ENCODE assay signal across 1 cellular context in the genomic region with DNA sequence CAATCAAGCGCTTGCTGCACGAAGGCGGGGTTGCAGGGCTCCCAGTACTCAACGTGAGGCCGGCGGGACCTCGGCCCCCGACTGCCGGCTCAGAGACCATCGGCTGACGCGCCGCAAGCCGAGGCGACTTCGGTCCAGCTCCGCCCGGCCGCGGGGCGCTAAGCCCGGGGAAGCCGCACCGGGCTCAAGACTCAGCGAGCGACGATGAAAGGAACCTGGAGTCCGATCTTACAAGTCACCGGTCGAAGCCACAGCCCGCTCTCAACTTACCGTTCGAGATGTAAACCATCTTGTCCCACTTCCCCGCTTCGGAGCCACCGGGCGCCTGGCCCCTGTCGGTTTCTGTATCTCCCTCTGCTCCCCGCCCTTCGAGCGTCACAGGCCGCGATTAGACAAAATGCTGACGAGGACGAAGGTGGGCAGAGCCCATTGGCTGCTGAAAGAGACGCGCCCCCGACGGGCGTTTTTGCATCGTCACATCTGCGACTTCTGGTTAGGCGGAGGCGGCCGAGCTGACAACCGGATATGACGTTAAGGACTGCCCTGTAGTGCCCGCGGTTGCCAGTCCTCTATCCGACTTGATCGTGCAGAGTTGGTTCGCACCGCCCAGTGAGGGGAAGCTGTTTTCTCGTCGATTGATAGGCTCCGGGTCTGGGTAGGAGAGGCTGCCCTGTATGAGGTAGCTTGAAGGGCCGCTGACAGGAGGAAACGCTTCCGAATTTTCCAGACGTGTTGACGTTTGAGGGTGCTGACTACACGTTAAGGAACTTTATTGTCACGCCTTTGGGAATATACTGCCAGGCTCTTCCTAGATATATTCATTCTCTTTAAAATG.
TF ChIP-seq lines count a peak whose summit lies in the region.

A gene (minus strand): TSS at position 360 of the 835 bp plus-strand sequence.

TF ChIP-seq in HepG2, 621 proteins besides CTCF, POLR2A, EP300 and RAD21 (continued from another document and continues in another):
- TF ChIP-seq ZNF788 (CRISPR knock-in tag; IDR thresholded peaks at IDR 0.05; ENCODE audit: borderline replicate concordance) (peak; percentile 68; the same call in 1 of the 2 replicates), HNF4A (CRISPR knock-in tag; IDR thresholded peaks at IDR 0.05) (0 out of 2 replicates have a peak, but pooled peaks have one; percentile 1), ZNF709 (CRISPR knock-in tag; IDR thresholded peaks at IDR 0.05) (peak; percentile 54; the same call in 1 of the 2 replicates), CHCHD3 (CRISPR knock-in tag; IDR thresholded peaks at IDR 0.05) (no peak), RBFOX2 (IDR thresholded peaks at IDR 0.05; ENCODE audit: low read depth, low read length) (peak; percentile 73), PAF1 (CRISPR knock-in tag; IDR thresholded peaks at IDR 0.05) (no peak), ZNF225 (CRISPR knock-in tag; IDR thresholded peaks at IDR 0.05) (0 out of 2 replicates have a peak, but pooled peaks have one; percentile 14), ISL2 (CRISPR knock-in tag; IDR thresholded peaks at IDR 0.05) (0 out of 2 replicates have a peak, but pooled peaks have one; percentile 8), HNRNPUL1 (IDR thresholded peaks at IDR 0.05; ENCODE audit: low read depth, low read length) (no peak), CAMTA2 (CRISPR knock-in tag; IDR thresholded peaks at IDR 0.05; ENCODE audit: borderline replicate concordance) (peak; percentile 34; the same call in 1 of the 2 replicates), ZNF256 (CRISPR knock-in tag; conservative IDR thresholded peaks at IDR 0.05) (no peak), NR2C2 (CRISPR knock-in tag; IDR thresholded peaks at IDR 0.05; ENCODE audit: borderline replicate concordance) (peak; percentile 81), ASH2L (IDR thresholded peaks at IDR 0.05; ENCODE audit: insufficient read length, low read depth, low read length) (peak; percentile 86), IRF2 (CRISPR knock-in tag; IDR thresholded peaks at IDR 0.05) (peak; percentile 83; the same call in 1 of the 2 replicates), ZNF230 (CRISPR knock-in tag; IDR thresholded peaks at IDR 0.05) (peak; percentile 92; the same call in 1 of the 2 replicates)
- TF ChIP-seq, protein P1, sequence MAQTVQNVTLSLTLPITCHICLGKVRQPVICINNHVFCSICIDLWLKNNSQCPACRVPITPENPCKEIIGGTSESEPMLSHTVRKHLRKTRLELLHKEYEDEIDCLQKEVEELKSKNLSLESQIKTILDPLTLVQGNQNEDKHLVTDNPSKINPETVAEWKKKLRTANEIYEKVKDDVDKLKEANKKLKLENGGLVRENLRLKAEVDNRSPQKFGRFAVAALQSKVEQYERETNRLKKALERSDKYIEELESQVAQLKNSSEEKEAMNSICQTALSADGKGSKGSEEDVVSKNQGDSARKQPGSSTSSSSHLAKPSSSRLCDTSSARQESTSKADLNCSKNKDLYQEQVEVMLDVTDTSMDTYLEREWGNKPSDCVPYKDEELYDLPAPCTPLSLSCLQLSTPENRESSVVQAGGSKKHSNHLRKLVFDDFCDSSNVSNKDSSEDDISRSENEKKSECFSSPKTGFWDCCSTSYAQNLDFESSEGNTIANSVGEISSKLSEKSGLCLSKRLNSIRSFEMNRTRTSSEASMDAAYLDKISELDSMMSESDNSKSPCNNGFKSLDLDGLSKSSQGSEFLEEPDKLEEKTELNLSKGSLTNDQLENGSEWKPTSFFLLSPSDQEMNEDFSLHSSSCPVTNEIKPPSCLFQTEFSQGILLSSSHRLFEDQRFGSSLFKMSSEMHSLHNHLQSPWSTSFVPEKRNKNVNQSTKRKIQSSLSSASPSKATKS (CRISPR knock-in tag; IDR thresholded peaks at IDR 0.05), result no peak
- TF ChIP-seq, protein P2, sequence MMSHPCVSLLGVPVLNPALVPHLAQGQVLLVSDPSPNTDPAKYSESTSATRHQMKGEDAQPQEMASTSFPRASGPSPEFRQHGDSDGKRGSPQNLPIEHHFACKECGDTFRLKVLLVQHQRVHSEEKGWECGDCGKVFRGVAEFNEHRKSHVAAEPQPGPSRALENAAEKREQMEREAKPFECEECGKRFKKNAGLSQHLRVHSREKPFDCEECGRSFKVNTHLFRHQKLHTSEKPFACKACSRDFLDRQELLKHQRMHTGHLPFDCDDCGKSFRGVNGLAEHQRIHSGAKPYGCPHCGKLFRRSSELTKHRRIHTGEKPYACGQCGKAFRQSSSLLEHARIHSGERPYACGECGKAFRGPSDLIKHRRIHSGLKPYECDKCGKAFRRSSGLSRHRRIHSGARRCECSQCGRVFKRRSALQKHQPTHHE (CRISPR knock-in tag; IDR thresholded peaks at IDR 0.05; ENCODE audit: borderline replicate concordance), result peak; percentile 90
- TF ChIP-seq, protein P3, sequence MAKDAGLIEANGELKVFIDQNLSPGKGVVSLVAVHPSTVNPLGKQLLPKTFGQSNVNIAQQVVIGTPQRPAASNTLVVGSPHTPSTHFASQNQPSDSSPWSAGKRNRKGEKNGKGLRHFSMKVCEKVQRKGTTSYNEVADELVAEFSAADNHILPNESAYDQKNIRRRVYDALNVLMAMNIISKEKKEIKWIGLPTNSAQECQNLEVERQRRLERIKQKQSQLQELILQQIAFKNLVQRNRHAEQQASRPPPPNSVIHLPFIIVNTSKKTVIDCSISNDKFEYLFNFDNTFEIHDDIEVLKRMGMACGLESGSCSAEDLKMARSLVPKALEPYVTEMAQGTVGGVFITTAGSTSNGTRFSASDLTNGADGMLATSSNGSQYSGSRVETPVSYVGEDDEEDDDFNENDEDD (CRISPR knock-in tag; IDR thresholded peaks at IDR 0.05; ENCODE audit: borderline replicate concordance), result peak; percentile 56; the same call in 1 of the 2 replicates
- TF ChIP-seq, protein P4, sequence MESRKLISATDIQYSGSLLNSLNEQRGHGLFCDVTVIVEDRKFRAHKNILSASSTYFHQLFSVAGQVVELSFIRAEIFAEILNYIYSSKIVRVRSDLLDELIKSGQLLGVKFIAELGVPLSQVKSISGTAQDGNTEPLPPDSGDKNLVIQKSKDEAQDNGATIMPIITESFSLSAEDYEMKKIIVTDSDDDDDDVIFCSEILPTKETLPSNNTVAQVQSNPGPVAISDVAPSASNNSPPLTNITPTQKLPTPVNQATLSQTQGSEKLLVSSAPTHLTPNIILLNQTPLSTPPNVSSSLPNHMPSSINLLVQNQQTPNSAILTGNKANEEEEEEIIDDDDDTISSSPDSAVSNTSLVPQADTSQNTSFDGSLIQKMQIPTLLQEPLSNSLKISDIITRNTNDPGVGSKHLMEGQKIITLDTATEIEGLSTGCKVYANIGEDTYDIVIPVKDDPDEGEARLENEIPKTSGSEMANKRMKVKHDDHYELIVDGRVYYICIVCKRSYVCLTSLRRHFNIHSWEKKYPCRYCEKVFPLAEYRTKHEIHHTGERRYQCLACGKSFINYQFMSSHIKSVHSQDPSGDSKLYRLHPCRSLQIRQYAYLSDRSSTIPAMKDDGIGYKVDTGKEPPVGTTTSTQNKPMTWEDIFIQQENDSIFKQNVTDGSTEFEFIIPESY (CRISPR knock-in tag; IDR thresholded peaks at IDR 0.05), result no peak
- TF ChIP-seq, protein P5, sequence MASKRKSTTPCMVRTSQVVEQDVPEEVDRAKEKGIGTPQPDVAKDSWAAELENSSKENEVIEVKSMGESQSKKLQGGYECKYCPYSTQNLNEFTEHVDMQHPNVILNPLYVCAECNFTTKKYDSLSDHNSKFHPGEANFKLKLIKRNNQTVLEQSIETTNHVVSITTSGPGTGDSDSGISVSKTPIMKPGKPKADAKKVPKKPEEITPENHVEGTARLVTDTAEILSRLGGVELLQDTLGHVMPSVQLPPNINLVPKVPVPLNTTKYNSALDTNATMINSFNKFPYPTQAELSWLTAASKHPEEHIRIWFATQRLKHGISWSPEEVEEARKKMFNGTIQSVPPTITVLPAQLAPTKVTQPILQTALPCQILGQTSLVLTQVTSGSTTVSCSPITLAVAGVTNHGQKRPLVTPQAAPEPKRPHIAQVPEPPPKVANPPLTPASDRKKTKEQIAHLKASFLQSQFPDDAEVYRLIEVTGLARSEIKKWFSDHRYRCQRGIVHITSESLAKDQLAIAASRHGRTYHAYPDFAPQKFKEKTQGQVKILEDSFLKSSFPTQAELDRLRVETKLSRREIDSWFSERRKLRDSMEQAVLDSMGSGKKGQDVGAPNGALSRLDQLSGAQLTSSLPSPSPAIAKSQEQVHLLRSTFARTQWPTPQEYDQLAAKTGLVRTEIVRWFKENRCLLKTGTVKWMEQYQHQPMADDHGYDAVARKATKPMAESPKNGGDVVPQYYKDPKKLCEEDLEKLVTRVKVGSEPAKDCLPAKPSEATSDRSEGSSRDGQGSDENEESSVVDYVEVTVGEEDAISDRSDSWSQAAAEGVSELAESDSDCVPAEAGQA (IDR thresholded peaks at IDR 0.05; ENCODE audit: low read depth), result peak; percentile 98
- TF ChIP-seq, protein P5 (CRISPR knock-in tag; IDR thresholded peaks at IDR 0.05; ENCODE audit: borderline replicate concordance), result no peak
- TF ChIP-seq, protein P6, sequence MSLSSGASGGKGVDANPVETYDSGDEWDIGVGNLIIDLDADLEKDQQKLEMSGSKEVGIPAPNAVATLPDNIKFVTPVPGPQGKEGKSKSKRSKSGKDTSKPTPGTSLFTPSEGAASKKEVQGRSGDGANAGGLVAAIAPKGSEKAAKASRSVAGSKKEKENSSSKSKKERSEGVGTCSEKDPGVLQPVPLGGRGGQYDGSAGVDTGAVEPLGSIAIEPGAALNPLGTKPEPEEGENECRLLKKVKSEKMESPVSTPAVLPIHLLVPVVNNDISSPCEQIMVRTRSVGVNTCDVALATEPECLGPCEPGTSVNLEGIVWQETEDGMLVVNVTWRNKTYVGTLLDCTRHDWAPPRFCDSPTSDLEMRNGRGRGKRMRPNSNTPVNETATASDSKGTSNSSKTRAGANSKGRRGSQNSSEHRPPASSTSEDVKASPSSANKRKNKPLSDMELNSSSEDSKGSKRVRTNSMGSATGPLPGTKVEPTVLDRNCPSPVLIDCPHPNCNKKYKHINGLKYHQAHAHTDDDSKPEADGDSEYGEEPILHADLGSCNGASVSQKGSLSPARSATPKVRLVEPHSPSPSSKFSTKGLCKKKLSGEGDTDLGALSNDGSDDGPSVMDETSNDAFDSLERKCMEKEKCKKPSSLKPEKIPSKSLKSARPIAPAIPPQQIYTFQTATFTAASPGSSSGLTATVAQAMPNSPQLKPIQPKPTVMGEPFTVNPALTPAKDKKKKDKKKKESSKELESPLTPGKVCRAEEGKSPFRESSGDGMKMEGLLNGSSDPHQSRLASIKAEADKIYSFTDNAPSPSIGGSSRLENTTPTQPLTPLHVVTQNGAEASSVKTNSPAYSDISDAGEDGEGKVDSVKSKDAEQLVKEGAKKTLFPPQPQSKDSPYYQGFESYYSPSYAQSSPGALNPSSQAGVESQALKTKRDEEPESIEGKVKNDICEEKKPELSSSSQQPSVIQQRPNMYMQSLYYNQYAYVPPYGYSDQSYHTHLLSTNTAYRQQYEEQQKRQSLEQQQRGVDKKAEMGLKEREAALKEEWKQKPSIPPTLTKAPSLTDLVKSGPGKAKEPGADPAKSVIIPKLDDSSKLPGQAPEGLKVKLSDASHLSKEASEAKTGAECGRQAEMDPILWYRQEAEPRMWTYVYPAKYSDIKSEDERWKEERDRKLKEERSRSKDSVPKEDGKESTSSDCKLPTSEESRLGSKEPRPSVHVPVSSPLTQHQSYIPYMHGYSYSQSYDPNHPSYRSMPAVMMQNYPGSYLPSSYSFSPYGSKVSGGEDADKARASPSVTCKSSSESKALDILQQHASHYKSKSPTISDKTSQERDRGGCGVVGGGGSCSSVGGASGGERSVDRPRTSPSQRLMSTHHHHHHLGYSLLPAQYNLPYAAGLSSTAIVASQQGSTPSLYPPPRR (CRISPR knock-in tag; IDR thresholded peaks at IDR 0.05; ENCODE audit: borderline replicate concordance), result no peak
